ENCODE assay signal across 8 cellular contexts in the genomic region with DNA sequence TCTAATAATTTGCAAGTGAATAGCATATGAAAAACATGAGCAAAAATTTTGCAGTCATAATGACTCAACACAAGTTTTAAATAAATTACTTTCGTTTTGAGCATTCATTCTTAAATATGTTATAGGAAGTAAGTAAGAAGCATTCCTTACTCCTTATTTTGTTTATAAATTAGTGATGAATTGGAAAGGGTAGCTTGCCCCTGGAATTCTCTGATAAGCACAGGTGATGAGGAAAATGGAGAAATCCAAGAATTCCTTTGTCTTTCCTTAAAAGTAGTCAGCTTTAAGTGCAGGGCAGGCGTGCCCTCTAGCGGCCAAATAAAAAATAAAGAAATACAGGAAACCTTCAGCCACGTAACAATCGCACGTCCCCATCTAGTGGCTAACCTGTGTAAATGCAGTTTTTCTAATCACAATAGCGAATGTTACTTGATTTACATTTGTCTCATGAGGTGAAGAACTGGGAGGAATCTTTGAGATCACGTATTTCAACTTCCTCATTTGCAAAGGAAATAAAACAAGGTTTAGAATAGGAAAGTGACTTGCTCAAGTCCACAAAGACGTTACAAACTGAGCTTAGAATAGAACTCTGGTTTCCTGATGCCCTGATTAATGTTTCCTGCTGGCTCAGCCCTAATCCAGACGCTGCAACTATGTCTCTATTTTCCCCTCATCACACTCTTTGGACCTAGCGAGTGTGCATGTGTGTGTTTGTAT. TPM values are rescaled to one million over a fixed set of nuclear protein-coding genes. Genes with fewer than 3 reads are reported as not detected.
DNase-seq lines count a peak whose midpoint lies in the region; ATAC-seq, FAIRE-seq and TF ChIP-seq lines count a peak whose summit lies in the region.

No MANE protein-coding gene starts in this region.

- H3K27ac Mint-ChIP-seq in progenitor cell of endocrine pancreas, result no peak overlapping the region

- peaks cover 3% of the 10 kb centered on the region for H3K9me3 Mint-ChIP-seq in progenitor cell of endocrine pancreas (ENCODE audit: low read depth)

- peaks cover 5% of the 10 kb centered on the region for H3K27me3 Mint-ChIP-seq in progenitor cell of endocrine pancreas

- no peak for FAIRE-seq in D721Med (lab: Jason Lieb, UNC)
- FAIRE-seq in frontal cortex (lab: Jason Lieb, UNC), result peak; percentile 49

- no peak overlapping the region for H3K4me3 Mint-ChIP-seq in progenitor cell of endocrine pancreas (ENCODE audit: low read depth)

- peak; percentile 85 for ATAC-seq in GM21619 (IDR thresholded peaks at IDR 0.05; ENCODE audit: unreplicated experiment)

- no peaks in the 10 kb centered on the region for H3K4me1 Mint-ChIP-seq in progenitor cell of endocrine pancreas (ENCODE audit: low read depth)

- in situ Hi-C loops in KBM-7 (cut with MboI; ENCODE audit: low pct_unique_long_range_greater_than_20kb, low sequenced_read_pairs), result no loop called here

- peaks cover 4% of the 10 kb centered on the region for H3K36me3 Mint-ChIP-seq in progenitor cell of endocrine pancreas (ENCODE audit: insufficient read depth)

- TF ChIP-seq CTCF in D721Med (IDR thresholded peaks at IDR 0.05; ENCODE audit: insufficient read depth, missing control alignments) (peak; percentile 96), progenitor cell of endocrine pancreas (IDR thresholded peaks at IDR 0.05; ENCODE audit: unreplicated experiment) (peak; percentile 98)

- DNase-seq in D721Med (ENCODE audit: insufficient read length, low spot score), result no peak
- DNase-seq in KBM-7, result peak; percentile 92
- DNase-seq in activated T-helper 1 cell treated with Interleukin-2 at 50 U/mL for 16 hours (ENCODE audit: low read depth), result peak; percentile 5
- DNase-seq in frontal cortex (ENCODE audit: low spot score in 2 of 2), result peak; percentile 41 to 46
- DNase-seq in progenitor cell of endocrine pancreas (ENCODE audit: low spot score, unreplicated experiment), result peak; percentile 58
- no peak for DNase-seq in NCI-H187 treated with DMSO at 0.1 percent for 48 hours (lab: John Stamatoyannopoulos, UW)
- no peak for DNase-seq in NOMO-1 (lab: John Stamatoyannopoulos, UW; ENCODE audit: unreplicated experiment in 2 of 2)

RNA-seq across cellular contexts. Expression of a gene that starts 47.2 kb away (rescaled TPM):
- total RNA-seq in frontal cortex (37.5 TPM), progenitor cell of endocrine pancreas (53.5 and 57.8 TPM in 2 replicates)

Comparison
In these comparisons a context has a peak if more than half of its experiments do, and no peak if none do; other contexts are left out.
1. DNase-seq: peak in KBM-7 (single experiment), activated T-helper 1 cell treated with Interleukin-2 at 50 U/mL for 16 hours (single experiment), frontal cortex (2 of 2) and progenitor cell of endocrine pancreas (single experiment); none in D721Med (single experiment), NCI-H187 treated with DMSO at 0.1 percent for 48 hours (single experiment) and NOMO-1 (0 of 2).